In the genomic region with DNA sequence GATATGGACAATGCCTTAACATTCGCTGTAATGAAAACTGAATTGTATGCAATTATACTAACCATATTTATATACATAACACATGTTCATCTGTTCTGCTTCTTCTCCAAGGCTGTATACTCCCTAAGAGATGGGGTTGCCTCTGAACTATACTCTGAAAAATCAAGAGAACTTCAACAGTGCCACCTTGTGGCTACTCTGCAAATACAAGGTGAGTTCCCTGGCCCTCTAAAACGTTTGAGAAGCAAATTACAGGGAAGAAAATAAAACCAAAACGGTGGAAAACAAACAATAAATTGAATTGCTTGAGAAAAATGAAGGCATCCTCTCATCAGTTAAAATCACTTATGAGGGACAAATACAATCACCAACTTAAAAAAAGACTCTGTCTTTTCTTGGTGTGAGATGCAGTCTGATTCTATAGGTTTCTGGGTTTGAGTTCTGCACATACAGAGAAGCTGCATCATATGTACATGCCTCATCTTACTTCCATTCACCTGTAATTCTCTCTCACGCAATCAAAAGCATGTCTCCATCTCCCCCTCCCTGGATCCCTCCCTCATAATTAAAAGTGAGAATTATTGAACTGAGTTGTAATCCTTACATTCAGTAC, we compare ENCODE assay signal across 8 cellular contexts.
A peak's percentile ranks its signal among the peaks of the same experiment; 100 is the strongest.
DNase-seq lines count a peak whose midpoint lies in the region; ATAC-seq and TF ChIP-seq lines count a peak whose summit lies in the region.

No MANE protein-coding gene starts in this region.

- no peak overlapping the region for H3K4me3 ChIP-seq in BE2C (ENCODE audit: low read depth, low read length)
- no peak overlapping the region for H3K4me3 ChIP-seq in foreskin fibroblast (ENCODE audit: low read depth in 1 of 2, low read length in 2 of 2)
- no peak overlapping the region for H3K4me3 ChIP-seq in ovary

- TF ChIP-seq CTCF in BE2C (IDR thresholded peaks at IDR 0.05; ENCODE audit: low read depth, low read length): peak; percentile 83
- peak; percentile 53 for TF ChIP-seq CTCF in foreskin fibroblast (IDR thresholded peaks at IDR 0.05; ENCODE audit: low read depth, low read length)
- TF ChIP-seq CTCF in ovary (IDR thresholded peaks at IDR 0.05): peak; percentile 36 to 66 (median 63)

- TF ChIP-seq POLR2A in ovary (IDR thresholded peaks at IDR 0.05): no peak

- no peaks in the 10 kb centered on the region; the same call in 1 of the 2 replicates for H3K36me3 ChIP-seq in BE2C
- H3K36me3 ChIP-seq in ovary: no peaks in the 10 kb centered on the region

- H3K27me3 Mint-ChIP-seq in activated T-cell treated with anti-CD3 and anti-CD28 coated beads, Interleukin-2, amount 50 U/mL, for 4 hours (ENCODE audit: low read depth): no peaks in the 10 kb centered on the region

- DNase-seq in BE2C (peak; percentile 62), NCI-H774 (lab: John Stamatoyannopoulos, UW) (peak; percentile 58), foreskin fibroblast (peak; percentile 52 to 85), ovary (peak in 2 of 5 donors; percentile 30 to 40)
- peak; percentile 18 for DNase-seq in activated T-cell treated with anti-CD3 and anti-CD28 coated beads, Interleukin-2, amount 50 U/mL, for 4 hours

- peaks cover 52% of the 10 kb centered on the region for H3K4me1 Mint-ChIP-seq in activated T-cell treated with anti-CD3 and anti-CD28 coated beads, Interleukin-2, amount 50 U/mL, for 4 hours (ENCODE audit: low read depth)

- H3K4me3 Mint-ChIP-seq in activated T-cell treated with anti-CD3 and anti-CD28 coated beads, Interleukin-2, amount 50 U/mL, for 4 hours: no peak overlapping the region

- H3K9me3 ChIP-seq in BE2C (no peaks in the 10 kb centered on the region), ovary (no peaks in the 10 kb centered on the region)

- TF ChIP-seq EP300 in ovary (IDR thresholded peaks at IDR 0.05): no peak

- intact Hi-C loops in ovary (cut with DNase I): loop anchor here in 2 of 4 donors (5.0 kb wide), 1 partner anchor 486 kb away; no protein-coding TSS in a partner anchor

- WGBS in ovary, 3 donors: 23 to 24% (median 24%) methylated on average over 4 of the region's 4 CpGs

- no peaks in the 10 kb centered on the region for H3K4me1 ChIP-seq in BE2C
- H3K4me1 ChIP-seq in ovary (ENCODE audit: insufficient read depth): no peaks in the 10 kb centered on the region

- H3K9me3 Mint-ChIP-seq in activated T-cell treated with anti-CD3 and anti-CD28 coated beads, Interleukin-2, amount 50 U/mL, for 4 hours: no peaks in the 10 kb centered on the region

- no peak overlapping the region for H3K27ac ChIP-seq in ovary

- H3K27me3 ChIP-seq in BE2C (no peaks in the 10 kb centered on the region), ovary (no peaks in the 10 kb centered on the region)

- peaks cover 15% of the 10 kb centered on the region for H3K36me3 Mint-ChIP-seq in activated T-cell treated with anti-CD3 and anti-CD28 coated beads, Interleukin-2, amount 50 U/mL, for 4 hours (ENCODE audit: insufficient read depth)

- ATAC-seq in GM18498 (IDR thresholded peaks at IDR 0.05; ENCODE audit: unreplicated experiment) (peak; percentile 68), HG03135 (IDR thresholded peaks at IDR 0.05; ENCODE audit: unreplicated experiment) (peak; percentile 49), HG03457 (IDR thresholded peaks at IDR 0.05; ENCODE audit: unreplicated experiment) (no peak)
- peak; percentile 67 to 72 for ATAC-seq in activated T-cell treated with anti-CD3 and anti-CD28 coated beads, Interleukin-2, amount 50 U/mL, for 4 hours
